In the genomic region with DNA sequence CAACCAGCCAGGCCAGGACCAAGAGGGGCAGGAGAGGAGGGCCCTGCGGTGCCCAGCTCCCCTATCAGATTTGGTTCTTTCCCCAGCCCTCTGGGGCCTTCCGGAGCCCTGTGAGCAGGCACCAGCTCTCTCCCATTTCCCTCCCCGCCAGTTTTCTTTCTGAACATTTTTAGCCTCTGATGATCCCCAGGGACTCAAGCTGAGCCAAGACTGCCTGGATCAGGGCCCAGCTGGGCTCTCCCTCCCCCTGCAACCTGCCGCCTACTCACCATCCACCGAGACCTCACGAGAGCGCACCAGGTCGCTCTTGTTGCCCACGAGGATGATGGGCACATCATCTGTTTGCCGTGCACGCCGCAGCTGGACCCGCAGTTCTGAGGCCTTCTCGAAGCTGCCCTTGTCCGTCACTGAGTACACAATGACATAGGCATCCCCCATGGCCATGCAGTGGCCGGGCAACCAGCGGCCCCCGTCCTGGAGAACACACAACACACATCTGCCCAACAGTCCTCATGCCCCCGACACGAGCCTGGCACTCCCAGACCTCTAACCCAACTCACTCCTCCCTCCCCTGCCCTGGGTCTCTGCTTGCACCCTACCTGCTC, we compare ENCODE assay signal across 12 cellular contexts. TPM values are rescaled to one million over a fixed set of nuclear protein-coding genes. Genes with fewer than 3 reads are reported as not detected.
A peak's percentile ranks its signal among the peaks of the same experiment; 100 is the strongest.
DNase-seq lines count a peak whose midpoint lies in the region; TF ChIP-seq lines count a peak whose summit lies in the region.
"Had no signal": no experiment of that assay in that cellular context is flagged by ENCODE, and none has a peak within 500 bp of the region (broad histone marks: within the 10 kb centered on the region; RNA-seq: fewer than 3 reads in every experiment).

No MANE protein-coding gene starts in this region.

- H3K9me3 ChIP-seq in muscle layer of duodenum (ENCODE audit: control insufficient read depth in 1 of 2, low read length in 2 of 2) = no peaks in the 10 kb centered on the region

- H3K36me3 Mint-ChIP-seq in mesothelial cell of epicardium = no peaks in the 10 kb centered on the region

- peaks cover 0 to 64% of the 10 kb centered on the region in 2 donors for H3K4me1 ChIP-seq in muscle layer of duodenum (ENCODE audit: control insufficient read depth in 1 of 2, insufficient read depth in 2 of 2, low read length in 2 of 2)

- H3K27ac ChIP-seq in cingulate gyrus (ENCODE audit: low read depth, low read length) = peak overlapping the region; percentile 54
- H3K27ac ChIP-seq in muscle layer of duodenum (ENCODE audit: low read length) = peak overlapping the region; percentile 31

- no peaks in the 10 kb centered on the region for H3K9me3 Mint-ChIP-seq in mesothelial cell of epicardium

- no peak overlapping the region for H3K27ac Mint-ChIP-seq in mesothelial cell of epicardium

- DNase-seq in A172 (ENCODE audit: low spot score) (peak; percentile 42), NCI-H1694 treated with DMSO at 0.1 percent for 48 hours (lab: John Stamatoyannopoulos, UW) (peak; percentile 81), NOMO-1 treated with dmso at 0.1 percent for 144 hours (lab: John Stamatoyannopoulos, UW; ENCODE audit: unreplicated experiment) (no peak), mesothelial cell of epicardium (ENCODE audit: low spot score in 2 of 2, unreplicated experiment in 2 of 2) (no peak), AG20443 (ENCODE audit: low spot score) (no peak)
- DNase-seq in stimulated activated CD4-positive, alpha-beta T cell treated with anti-CD3 and anti-CD28 coated beads, Interleukin-12 subunit alpha, Interleukin-12 subunit beta, amount 100 ng/mL, for 4 hours = no peak
- DNase-seq: activated CD4-positive, CD25-positive, alpha-beta regulatory T cell; AML-193; stimulated activated CD4-positive, alpha-beta T cell treated with anti-CD3 and anti-CD28 coated beads, Interleukin-15, amount 100 ng/mL, for 24 hours had no signal

- peaks cover 87% of the 10 kb centered on the region for H3K27me3 Mint-ChIP-seq in mesothelial cell of epicardium (ENCODE audit: low read depth)

- H3K4me3 Mint-ChIP-seq in mesothelial cell of epicardium = no peak overlapping the region

- peak overlapping the region in 1 of 2 donors; percentile 39 for H3K4me3 ChIP-seq in muscle layer of duodenum (ENCODE audit: low read depth in 1 of 2, low read length in 2 of 2)

- no peak for TF ChIP-seq CTCF in mesothelial cell of epicardium (IDR thresholded peaks at IDR 0.05; ENCODE audit: unreplicated experiment)

- peaks cover 15% of the 10 kb centered on the region for H3K4me1 Mint-ChIP-seq in mesothelial cell of epicardium

- no peaks in the 10 kb centered on the region for H3K36me3 ChIP-seq in muscle layer of duodenum (ENCODE audit: control insufficient read depth in 1 of 2, insufficient read depth in 2 of 2, low read length in 2 of 2)

- peaks cover 7% of the 10 kb centered on the region for H3K27me3 ChIP-seq in muscle layer of duodenum (ENCODE audit: low read depth, low read length)

RNA-seq across cellular contexts. Expression of a gene that starts 2.0 kb away (rescaled TPM):
- 1.0 and 2.8 TPM in 2 replicates for total RNA-seq in A172 (2014; rRNA removed; shearing (Covaris generic))
- 2.7 to 3.7 TPM (median 2.9 TPM) in 3 replicates for total RNA-seq in mesothelial cell of epicardium
- total RNA-seq: H1 had no signal

RNA-seq across cellular contexts. Expression of a gene that starts 4.7 kb away (rescaled TPM):
- not detected in 2 replicates for total RNA-seq in A172 (2014; rRNA removed; shearing (Covaris generic))
- not detected in 3 replicates for total RNA-seq in mesothelial cell of epicardium
- total RNA-seq: H1 had no signal

RNA-seq across cellular contexts. Expression of a gene that starts 10.9 kb away (rescaled TPM):
- 150 and 174 TPM in 2 replicates for total RNA-seq in A172 (2014; rRNA removed; shearing (Covaris generic))
- total RNA-seq in mesothelial cell of epicardium = 52.1 to 56.1 TPM (median 54.5 TPM) in 3 replicates

RNA-seq across cellular contexts. Expression of a gene that starts 12.0 kb away (rescaled TPM):
- 19.7 TPM in 2 replicates for total RNA-seq in A172 (2014; rRNA removed; shearing (Covaris generic))
- 52.0 to 53.4 TPM (median 52.5 TPM) in 3 replicates for total RNA-seq in mesothelial cell of epicardium

RNA-seq across cellular contexts. Expression of a gene that starts 37.7 kb away (rescaled TPM):
- total RNA-seq in A172 (2014; rRNA removed; shearing (Covaris generic)) = 0.05 and 0.17 TPM in 2 replicates
- total RNA-seq in mesothelial cell of epicardium = 4.8 to 5.4 TPM (median 5.1 TPM) in 3 replicates

Comparison
In these comparisons a context has a peak if more than half of its experiments do, and no peak if none do; other contexts are left out.
1. DNase-seq: peak in A172 (single experiment) and NCI-H1694 treated with DMSO at 0.1 percent for 48 hours (single experiment); none in NOMO-1 treated with dmso at 0.1 percent for 144 hours (single experiment), stimulated activated CD4-positive, alpha-beta T cell treated with anti-CD3 and anti-CD28 coated beads, Interleukin-12 subunit alpha, Interleukin-12 subunit beta, amount 100 ng/mL, for 4 hours (single experiment), mesothelial cell of epicardium (0 of 2) and AG20443 (single experiment).